ENCODE assay signal across 15 cellular contexts in genomic region chr7:55553087-55553345, GRCh38. TPM values are rescaled to one million over a fixed set of nuclear protein-coding genes. Genes with fewer than 3 reads are reported as not detected.
DNase-seq lines count a peak whose midpoint lies in the region; ATAC-seq and TF ChIP-seq lines count a peak whose summit lies in the region.
"Had no signal": no experiment of that assay in that cellular context is flagged by ENCODE, and none has a peak within 500 bp of the region (broad histone marks: within the 10 kb centered on the region; RNA-seq: fewer than 3 reads in every experiment).

No MANE protein-coding gene starts in this region.

- H3K4me3 Mint-ChIP-seq in stimulated activated memory B cell treated with anti-CD40 and anti-IgM and Interleukin-4, amounts not matched to agents 10 μg/mL and 1 μg/mL and 100 μg/mL, for 72 hours = no peak overlapping the region
- no peak overlapping the region for H3K4me3 Mint-ChIP-seq in Caco-2 (ENCODE audit: unreplicated experiment)
- H3K4me3 Mint-ChIP-seq: activated naive CD8-positive, alpha-beta T cell treated with anti-CD3 and anti-CD28 coated beads, Interleukin-2, amount 10 ng/mL, durations not matched to agents 7 days and 5 days; activated T-cell treated with anti-CD3 and anti-CD28 coated beads, Interleukin-2, amount 50 U/mL, for 24 hours had no signal

- CTCF ChIA-PET in HEK293T (lab: Yijun Ruan, JAX) (no interaction called here), Caco-2 (lab: Charles Lee) (no interaction called here)

- no peaks in the 10 kb centered on the region for H3K27me3 ChIP-seq in gastroesophageal sphincter
- H3K27me3 ChIP-seq in Caco-2 (replicated peaks; ENCODE audit: control insufficient read depth, insufficient read depth, low read length) = no peaks in the 10 kb centered on the region
- H3K27me3 ChIP-seq: MG63, tibial nerve had no signal

- intact Hi-C loops in mucosa of descending colon (cut with DNase I, micrococcal nuclease) = no loop called here
- intact Hi-C loops in Caco-2 (cut with micrococcal nuclease; ENCODE audit: unreplicated experiment) = no loop called here

- ATAC-seq in SK-N-SH treated with all-trans-retinoic acid at 6 μM for 48 hours (peak; percentile 8; the same call in 2 of the 3 replicates), gastroesophageal sphincter (no peak), GM18867 (IDR thresholded peaks at IDR 0.05; ENCODE audit: unreplicated experiment) (no peak), mucosa of descending colon (no peak)
- no peak for ATAC-seq in stimulated activated memory B cell treated with anti-CD40 and anti-IgM and Interleukin-4, amounts not matched to agents 10 μg/mL and 1 μg/mL and 100 μg/mL, for 72 hours

- peaks cover 36% of the 10 kb centered on the region for H3K36me3 Mint-ChIP-seq in stimulated activated memory B cell treated with anti-CD40 and anti-IgM and Interleukin-4, amounts not matched to agents 10 μg/mL and 1 μg/mL and 100 μg/mL, for 72 hours
- H3K36me3 Mint-ChIP-seq in Caco-2 (ENCODE audit: insufficient read depth, unreplicated experiment) = peaks cover 10% of the 10 kb centered on the region

- H3K4me3 ChIP-seq in gastroesophageal sphincter (no peak overlapping the region), mucosa of descending colon (no peak overlapping the region), Caco-2 (ENCODE audit: low read depth, low read length) (no peak overlapping the region)
- H3K4me3 ChIP-seq: MG63, tibial nerve had no signal

- TF ChIP-seq CTCF in gastroesophageal sphincter (IDR thresholded peaks at IDR 0.05) = no peak
- no peak for TF ChIP-seq CTCF in mucosa of descending colon (IDR thresholded peaks at IDR 0.05)
- no peak for TF ChIP-seq CTCF in Caco-2 (IDR thresholded peaks at IDR 0.05; ENCODE audit: insufficient read depth in 1 of 2, low read depth in 1 of 2, low read length in 1 of 2, severe bottlenecking in 1 of 2, unreplicated experiment in 1 of 2)

- POLR2A ChIA-PET in HEK293T (lab: Yijun Ruan, JAX) (no interaction called here), Caco-2 (lab: Charles Lee) (no interaction called here)

- no peak for TF ChIP-seq POLR2A in gastroesophageal sphincter (IDR thresholded peaks at IDR 0.05)

- H3K27me3 Mint-ChIP-seq in stimulated activated memory B cell treated with anti-CD40 and anti-IgM and Interleukin-4, amounts not matched to agents 10 μg/mL and 1 μg/mL and 100 μg/mL, for 72 hours = no peaks in the 10 kb centered on the region
- no peaks in the 10 kb centered on the region for H3K27me3 Mint-ChIP-seq in Caco-2 (ENCODE audit: insufficient read depth, unreplicated experiment)
- H3K27me3 Mint-ChIP-seq: activated naive CD8-positive, alpha-beta T cell treated with anti-CD3 and anti-CD28 coated beads, Interleukin-2, amount 10 ng/mL, durations not matched to agents 7 days and 5 days; activated T-cell treated with anti-CD3 and anti-CD28 coated beads, Interleukin-2, amount 50 U/mL, for 24 hours; CD4-positive, alpha-beta memory T cell had no signal

- H3K9me3 ChIP-seq in gastroesophageal sphincter (no peaks in the 10 kb centered on the region), mucosa of descending colon (no peaks in the 10 kb centered on the region), Caco-2 (no peaks in the 10 kb centered on the region)
- H3K9me3 ChIP-seq: MG63, tibial nerve had no signal

- H3K9me3 Mint-ChIP-seq in stimulated activated memory B cell treated with anti-CD40 and anti-IgM and Interleukin-4, amounts not matched to agents 10 μg/mL and 1 μg/mL and 100 μg/mL, for 72 hours = no peaks in the 10 kb centered on the region
- H3K9me3 Mint-ChIP-seq in Caco-2 (ENCODE audit: unreplicated experiment) = no peaks in the 10 kb centered on the region
- H3K9me3 Mint-ChIP-seq: activated naive CD8-positive, alpha-beta T cell treated with anti-CD3 and anti-CD28 coated beads, Interleukin-2, amount 10 ng/mL, durations not matched to agents 7 days and 5 days; activated T-cell treated with anti-CD3 and anti-CD28 coated beads, Interleukin-2, amount 50 U/mL, for 24 hours had no signal

- no peaks in the 10 kb centered on the region for H3K36me3 ChIP-seq in gastroesophageal sphincter
- no peaks in the 10 kb centered on the region for H3K36me3 ChIP-seq in mucosa of descending colon (ENCODE audit: low read depth)
- H3K36me3 ChIP-seq in Caco-2 (ENCODE audit: control insufficient read depth, insufficient read depth, low read length) = no peaks in the 10 kb centered on the region; the same call in 1 of the 2 replicates
- H3K36me3 ChIP-seq: MG63 had no signal

- no TSS peak for BruUV-seq in Caco-2 (replicated peaks; lab: Mats Ljungman, UMichigan)

- peak overlapping the region in 3 of 4 donors; percentile 68 to 71 (median 70) for H3K27ac ChIP-seq in gastroesophageal sphincter
- H3K27ac ChIP-seq: tibial nerve had no signal

- H3K4me1 Mint-ChIP-seq in stimulated activated memory B cell treated with anti-CD40 and anti-IgM and Interleukin-4, amounts not matched to agents 10 μg/mL and 1 μg/mL and 100 μg/mL, for 72 hours = peaks cover 97% of the 10 kb centered on the region
- H3K4me1 Mint-ChIP-seq in Caco-2 (ENCODE audit: low read depth, unreplicated experiment) = peaks cover 9% of the 10 kb centered on the region

- DNase-seq in HEK293T (ENCODE audit: extremely low spot score) (no peak), mucosa of descending colon (no peak), Caco-2 (no peak)
- DNase-seq: activated naive CD8-positive, alpha-beta T cell treated with anti-CD3 and anti-CD28 coated beads, Interleukin-2, amount 10 ng/mL, durations not matched to agents 7 days and 5 days; activated T-cell treated with anti-CD3 and anti-CD28 coated beads, Interleukin-2, amount 50 U/mL, for 24 hours; CD4-positive, alpha-beta memory T cell; mammary epithelial cell; MG63; NCI-H187 treated with DMSO at 0.1 percent for 48 hours; NCI-H446 had no signal

- peak overlapping the region; percentile 79 for H3K27ac Mint-ChIP-seq in stimulated activated memory B cell treated with anti-CD40 and anti-IgM and Interleukin-4, amounts not matched to agents 10 μg/mL and 1 μg/mL and 100 μg/mL, for 72 hours
- H3K27ac Mint-ChIP-seq in Caco-2 (ENCODE audit: unreplicated experiment) = no peak overlapping the region

- H3K4me1 ChIP-seq in gastroesophageal sphincter (peaks cover 5 to 36% (median 18%) of the 10 kb centered on the region in 3 donors), mucosa of descending colon (ENCODE audit: low read depth) (peaks cover 58% of the 10 kb centered on the region), Caco-2 (peaks cover 9% of the 10 kb centered on the region; the same call in 1 of the 2 replicates)

- no peak for TF ChIP-seq EP300 in gastroesophageal sphincter (IDR thresholded peaks at IDR 0.05)

TF ChIP-seq in HEK293T, 16 proteins besides CTCF, POLR2A, EP300 and RAD21:
- TF ChIP-seq LEF1 (IDR thresholded peaks at IDR 0.05; ENCODE audit: borderline replicate concordance) (no peak), PKNOX1 (IDR thresholded peaks at IDR 0.05) (peak; percentile 8; the same call in 1 of the 2 replicates)

TF ChIP-seq in SK-N-SH treated with all-trans-retinoic acid at 6 μM for 48 hours, 23 proteins besides CTCF, POLR2A, EP300 and RAD21:
- no peak for TF ChIP-seq OSR1 (CRISPR knock-in tag; IDR thresholded peaks at IDR 0.05)

RNA-seq across cellular contexts. Expression of gene VOPP1, which starts 19.3 kb away (rescaled TPM):
- total RNA-seq in gastroesophageal sphincter (10 to 100 TPM; 20.5 to 51.6 (median 33.4) TPM), mucosa of descending colon (10 to 100 TPM; 57.8 to 83.5 (median 75.2) TPM), Caco-2 (2022) (43.6 and 46.8 TPM in 2 replicates)
